1 cellular context compared by ENCODE assay signal in genomic region chr2:61764035-61764800, GRCh38.
TF ChIP-seq lines count a peak whose summit lies in the region.

No MANE protein-coding gene starts in this region.

TF ChIP-seq in HepG2, 621 proteins besides CTCF, POLR2A, EP300 and RAD21 (continued from another document and continues in another):
- TF ChIP-seq ZBTB14 (CRISPR knock-in tag; IDR thresholded peaks at IDR 0.05): peak; percentile 31; the same call in 1 of the 2 replicates
- TF ChIP-seq, protein P1, sequence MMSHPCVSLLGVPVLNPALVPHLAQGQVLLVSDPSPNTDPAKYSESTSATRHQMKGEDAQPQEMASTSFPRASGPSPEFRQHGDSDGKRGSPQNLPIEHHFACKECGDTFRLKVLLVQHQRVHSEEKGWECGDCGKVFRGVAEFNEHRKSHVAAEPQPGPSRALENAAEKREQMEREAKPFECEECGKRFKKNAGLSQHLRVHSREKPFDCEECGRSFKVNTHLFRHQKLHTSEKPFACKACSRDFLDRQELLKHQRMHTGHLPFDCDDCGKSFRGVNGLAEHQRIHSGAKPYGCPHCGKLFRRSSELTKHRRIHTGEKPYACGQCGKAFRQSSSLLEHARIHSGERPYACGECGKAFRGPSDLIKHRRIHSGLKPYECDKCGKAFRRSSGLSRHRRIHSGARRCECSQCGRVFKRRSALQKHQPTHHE (CRISPR knock-in tag; IDR thresholded peaks at IDR 0.05; ENCODE audit: borderline replicate concordance): peak; percentile 9; the same call in 1 of the 2 replicates
- peak; percentile 78 for TF ChIP-seq HMGXB3 (CRISPR knock-in tag; IDR thresholded peaks at IDR 0.05; ENCODE audit: borderline replicate concordance)
- TF ChIP-seq, protein P2, sequence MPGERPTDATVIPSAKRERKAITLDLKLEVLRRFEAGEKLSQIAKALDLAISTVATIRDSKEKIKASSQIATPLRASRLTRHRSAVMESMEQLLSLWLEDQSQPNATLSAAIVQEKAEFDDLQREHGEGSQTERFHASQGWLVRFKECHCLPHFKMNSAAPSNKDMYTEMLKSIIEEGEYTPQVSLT (CRISPR knock-in tag; IDR thresholded peaks at IDR 0.05; ENCODE audit: borderline replicate concordance, low read depth): no peak
- TF ChIP-seq, protein P3, sequence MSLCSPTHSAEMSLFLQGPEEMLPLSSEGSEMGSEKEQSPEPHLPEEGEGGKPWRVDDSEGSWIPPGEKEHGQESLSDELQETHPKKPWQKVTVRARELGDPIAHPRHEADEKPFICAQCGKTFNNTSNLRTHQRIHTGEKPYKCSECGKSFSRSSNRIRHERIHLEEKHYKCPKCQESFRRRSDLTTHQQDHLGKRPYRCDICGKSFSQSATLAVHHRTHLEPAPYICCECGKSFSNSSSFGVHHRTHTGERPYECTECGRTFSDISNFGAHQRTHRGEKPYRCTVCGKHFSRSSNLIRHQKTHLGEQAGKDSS (CRISPR knock-in tag; IDR thresholded peaks at IDR 0.05; ENCODE audit: borderline replicate concordance, low read depth): no peak; the same call in 1 of the 2 replicates
- TF ChIP-seq NR2F2 (IDR thresholded peaks at IDR 0.05; ENCODE audit: borderline replicate concordance, low read depth): no peak; the same call in 1 of the 2 replicates
- TF ChIP-seq, protein P4, sequence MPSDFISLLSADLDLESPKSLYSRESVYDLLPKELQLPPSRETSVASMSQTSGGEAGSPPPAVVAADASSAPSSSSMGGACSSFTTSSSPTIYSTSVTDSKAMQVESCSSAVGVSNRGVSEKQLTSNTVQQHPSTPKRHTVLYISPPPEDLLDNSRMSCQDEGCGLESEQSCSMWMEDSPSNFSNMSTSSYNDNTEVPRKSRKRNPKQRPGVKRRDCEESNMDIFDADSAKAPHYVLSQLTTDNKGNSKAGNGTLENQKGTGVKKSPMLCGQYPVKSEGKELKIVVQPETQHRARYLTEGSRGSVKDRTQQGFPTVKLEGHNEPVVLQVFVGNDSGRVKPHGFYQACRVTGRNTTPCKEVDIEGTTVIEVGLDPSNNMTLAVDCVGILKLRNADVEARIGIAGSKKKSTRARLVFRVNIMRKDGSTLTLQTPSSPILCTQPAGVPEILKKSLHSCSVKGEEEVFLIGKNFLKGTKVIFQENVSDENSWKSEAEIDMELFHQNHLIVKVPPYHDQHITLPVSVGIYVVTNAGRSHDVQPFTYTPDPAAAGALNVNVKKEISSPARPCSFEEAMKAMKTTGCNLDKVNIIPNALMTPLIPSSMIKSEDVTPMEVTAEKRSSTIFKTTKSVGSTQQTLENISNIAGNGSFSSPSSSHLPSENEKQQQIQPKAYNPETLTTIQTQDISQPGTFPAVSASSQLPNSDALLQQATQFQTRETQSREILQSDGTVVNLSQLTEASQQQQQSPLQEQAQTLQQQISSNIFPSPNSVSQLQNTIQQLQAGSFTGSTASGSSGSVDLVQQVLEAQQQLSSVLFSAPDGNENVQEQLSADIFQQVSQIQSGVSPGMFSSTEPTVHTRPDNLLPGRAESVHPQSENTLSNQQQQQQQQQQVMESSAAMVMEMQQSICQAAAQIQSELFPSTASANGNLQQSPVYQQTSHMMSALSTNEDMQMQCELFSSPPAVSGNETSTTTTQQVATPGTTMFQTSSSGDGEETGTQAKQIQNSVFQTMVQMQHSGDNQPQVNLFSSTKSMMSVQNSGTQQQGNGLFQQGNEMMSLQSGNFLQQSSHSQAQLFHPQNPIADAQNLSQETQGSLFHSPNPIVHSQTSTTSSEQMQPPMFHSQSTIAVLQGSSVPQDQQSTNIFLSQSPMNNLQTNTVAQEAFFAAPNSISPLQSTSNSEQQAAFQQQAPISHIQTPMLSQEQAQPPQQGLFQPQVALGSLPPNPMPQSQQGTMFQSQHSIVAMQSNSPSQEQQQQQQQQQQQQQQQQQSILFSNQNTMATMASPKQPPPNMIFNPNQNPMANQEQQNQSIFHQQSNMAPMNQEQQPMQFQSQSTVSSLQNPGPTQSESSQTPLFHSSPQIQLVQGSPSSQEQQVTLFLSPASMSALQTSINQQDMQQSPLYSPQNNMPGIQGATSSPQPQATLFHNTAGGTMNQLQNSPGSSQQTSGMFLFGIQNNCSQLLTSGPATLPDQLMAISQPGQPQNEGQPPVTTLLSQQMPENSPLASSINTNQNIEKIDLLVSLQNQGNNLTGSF (CRISPR knock-in tag; IDR thresholded peaks at IDR 0.05): peak; percentile 53; the same call in 1 of the 2 replicates
- TF ChIP-seq ZNF292 (CRISPR knock-in tag; IDR thresholded peaks at IDR 0.05; ENCODE audit: borderline replicate concordance, low read depth): peak; percentile 35; the same call in 1 of the 2 replicates
- TF ChIP-seq ZNF616 (CRISPR knock-in tag; IDR thresholded peaks at IDR 0.05; ENCODE audit: low read depth): no peak; the same call in 1 of the 2 replicates
- TF ChIP-seq ZNF737 (CRISPR knock-in tag; IDR thresholded peaks at IDR 0.05; ENCODE audit: borderline replicate concordance): peak; percentile 3
- no peak for TF ChIP-seq RAD51 (IDR thresholded peaks at IDR 0.05; ENCODE audit: borderline replicate concordance)
- TF ChIP-seq, protein P5, sequence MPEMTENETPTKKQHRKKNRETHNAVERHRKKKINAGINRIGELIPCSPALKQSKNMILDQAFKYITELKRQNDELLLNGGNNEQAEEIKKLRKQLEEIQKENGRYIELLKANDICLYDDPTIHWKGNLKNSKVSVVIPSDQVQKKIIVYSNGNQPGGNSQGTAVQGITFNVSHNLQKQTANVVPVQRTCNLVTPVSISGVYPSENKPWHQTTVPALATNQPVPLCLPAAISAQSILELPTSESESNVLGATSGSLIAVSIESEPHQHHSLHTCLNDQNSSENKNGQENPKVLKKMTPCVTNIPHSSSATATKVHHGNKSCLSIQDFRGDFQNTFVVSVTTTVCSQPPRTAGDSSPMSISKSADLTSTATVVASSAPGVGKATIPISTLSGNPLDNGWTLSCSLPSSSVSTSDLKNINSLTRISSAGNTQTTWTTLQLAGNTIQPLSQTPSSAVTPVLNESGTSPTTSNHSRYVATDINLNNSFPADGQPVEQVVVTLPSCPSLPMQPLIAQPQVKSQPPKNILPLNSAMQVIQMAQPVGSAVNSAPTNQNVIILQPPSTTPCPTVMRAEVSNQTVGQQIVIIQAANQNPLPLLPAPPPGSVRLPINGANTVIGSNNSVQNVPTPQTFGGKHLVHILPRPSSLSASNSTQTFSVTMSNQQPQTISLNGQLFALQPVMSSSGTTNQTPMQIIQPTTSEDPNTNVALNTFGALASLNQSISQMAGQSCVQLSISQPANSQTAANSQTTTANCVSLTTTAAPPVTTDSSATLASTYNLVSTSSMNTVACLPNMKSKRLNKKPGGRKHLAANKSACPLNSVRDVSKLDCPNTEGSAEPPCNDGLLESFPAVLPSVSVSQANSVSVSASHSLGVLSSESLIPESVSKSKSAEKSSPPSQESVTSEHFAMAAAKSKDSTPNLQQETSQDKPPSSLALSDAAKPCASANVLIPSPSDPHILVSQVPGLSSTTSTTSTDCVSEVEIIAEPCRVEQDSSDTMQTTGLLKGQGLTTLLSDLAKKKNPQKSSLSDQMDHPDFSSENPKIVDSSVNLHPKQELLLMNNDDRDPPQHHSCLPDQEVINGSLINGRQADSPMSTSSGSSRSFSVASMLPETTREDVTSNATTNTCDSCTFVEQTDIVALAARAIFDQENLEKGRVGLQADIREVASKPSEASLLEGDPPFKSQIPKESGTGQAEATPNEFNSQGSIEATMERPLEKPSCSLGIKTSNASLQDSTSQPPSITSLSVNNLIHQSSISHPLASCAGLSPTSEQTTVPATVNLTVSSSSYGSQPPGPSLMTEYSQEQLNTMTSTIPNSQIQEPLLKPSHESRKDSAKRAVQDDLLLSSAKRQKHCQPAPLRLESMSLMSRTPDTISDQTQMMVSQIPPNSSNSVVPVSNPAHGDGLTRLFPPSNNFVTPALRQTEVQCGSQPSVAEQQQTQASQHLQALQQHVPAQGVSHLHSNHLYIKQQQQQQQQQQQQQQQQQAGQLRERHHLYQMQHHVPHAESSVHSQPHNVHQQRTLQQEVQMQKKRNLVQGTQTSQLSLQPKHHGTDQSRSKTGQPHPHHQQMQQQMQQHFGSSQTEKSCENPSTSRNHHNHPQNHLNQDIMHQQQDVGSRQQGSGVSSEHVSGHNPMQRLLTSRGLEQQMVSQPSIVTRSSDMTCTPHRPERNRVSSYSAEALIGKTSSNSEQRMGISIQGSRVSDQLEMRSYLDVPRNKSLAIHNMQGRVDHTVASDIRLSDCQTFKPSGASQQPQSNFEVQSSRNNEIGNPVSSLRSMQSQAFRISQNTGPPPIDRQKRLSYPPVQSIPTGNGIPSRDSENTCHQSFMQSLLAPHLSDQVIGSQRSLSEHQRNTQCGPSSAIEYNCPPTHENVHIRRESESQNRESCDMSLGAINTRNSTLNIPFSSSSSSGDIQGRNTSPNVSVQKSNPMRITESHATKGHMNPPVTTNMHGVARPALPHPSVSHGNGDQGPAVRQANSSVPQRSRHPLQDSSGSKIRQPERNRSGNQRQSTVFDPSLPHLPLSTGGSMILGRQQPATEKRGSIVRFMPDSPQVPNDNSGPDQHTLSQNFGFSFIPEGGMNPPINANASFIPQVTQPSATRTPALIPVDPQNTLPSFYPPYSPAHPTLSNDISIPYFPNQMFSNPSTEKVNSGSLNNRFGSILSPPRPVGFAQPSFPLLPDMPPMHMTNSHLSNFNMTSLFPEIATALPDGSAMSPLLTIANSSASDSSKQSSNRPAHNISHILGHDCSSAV (CRISPR knock-in tag; IDR thresholded peaks at IDR 0.05; ENCODE audit: borderline replicate concordance): no peak
- peak; percentile 79; the same call in 1 of the 2 replicates for TF ChIP-seq E2F1 (CRISPR knock-in tag; IDR thresholded peaks at IDR 0.05)
- no peak for TF ChIP-seq PHB2 (IDR thresholded peaks at IDR 0.05; ENCODE audit: partially characterized antibody)
- TF ChIP-seq ATF7 (IDR thresholded peaks at IDR 0.05): no peak
- TF ChIP-seq ATF7 (CRISPR knock-in tag; IDR thresholded peaks at IDR 0.05): peak; percentile 40; the same call in 1 of the 2 replicates
- TF ChIP-seq ZNF337 (CRISPR knock-in tag; IDR thresholded peaks at IDR 0.05; ENCODE audit: borderline replicate concordance, low read depth): no peak
- TF ChIP-seq DBP (CRISPR knock-in tag; IDR thresholded peaks at IDR 0.05; ENCODE audit: not compliant biosample characterization): no peak
- TF ChIP-seq EED (CRISPR knock-in tag; IDR thresholded peaks at IDR 0.05): no peak; the same call in none of the 2 replicates
- peak; percentile 10; the same call in 1 of the 2 replicates for TF ChIP-seq THAP8 (CRISPR knock-in tag; IDR thresholded peaks at IDR 0.05; ENCODE audit: borderline replicate concordance)
- TF ChIP-seq TFAP4 (IDR thresholded peaks at IDR 0.05; ENCODE audit: borderline replicate concordance, low read depth): no peak
- TF ChIP-seq EZH2 (conservative IDR thresholded peaks at IDR 0.05; ENCODE audit: low read depth, low read length): no peak
